Comparison of ENCODE assay signal across 13 cellular contexts in genomic region chr15:91258436-91258779, GRCh38.
DNase-seq lines count a peak whose midpoint lies in the region; ATAC-seq and TF ChIP-seq lines count a peak whose summit lies in the region.
"Had no signal": no experiment of that assay in that cellular context is flagged by ENCODE, and none has a peak within 500 bp of the region (broad histone marks: within the 10 kb centered on the region; RNA-seq: fewer than 3 reads in every experiment).

No MANE protein-coding gene starts in this region.

- CTCF ChIA-PET in WTC11 (lab: Charles Lee): interaction anchor here (0.7 to 4.5 kb wide), 17 partner anchors 10 to 448 kb away, joined by 3 to 38 read pairs (median 7); partner anchors contain the start of genes HDDC3 and SV2B

- no peak overlapping the region for H3K27ac ChIP-seq in MM.1S (ENCODE audit: low read length)
- H3K27ac ChIP-seq: C4-2B, pancreas had no signal

- no peaks in the 10 kb centered on the region for H3K4me1 ChIP-seq in MM.1S (ENCODE audit: low read length)

- no peak for TF ChIP-seq CTCF in WTC11 (IDR thresholded peaks at IDR 0.05)
- TF ChIP-seq CTCF in MM.1S (IDR thresholded peaks at IDR 0.05; ENCODE audit: low read length): no peak

- no peak overlapping the region for H3K27ac Mint-ChIP-seq in activated T-cell treated with anti-CD3 and anti-CD28 coated beads, Interleukin-2, amount 50 U/mL, for 24 hours
- no peak overlapping the region for H3K27ac Mint-ChIP-seq in WTC11
- H3K27ac Mint-ChIP-seq in stimulated activated effector memory CD8-positive, alpha-beta T cell treated with anti-CD3 and anti-CD28 coated beads, Interleukin-12 subunit alpha, Interleukin-12 subunit beta, amount 100 ng/mL, for 72 hours: no peak overlapping the region
- H3K27ac Mint-ChIP-seq: brain had no signal

- H3F3A ChIP-seq in MM.1S (ENCODE audit: insufficient read depth, low read length): no peaks in the 10 kb centered on the region

- no peaks in the 10 kb centered on the region for H3K36me3 Mint-ChIP-seq in activated T-cell treated with anti-CD3 and anti-CD28 coated beads, Interleukin-2, amount 50 U/mL, for 24 hours (ENCODE audit: low read depth)
- no peaks in the 10 kb centered on the region for H3K36me3 Mint-ChIP-seq in WTC11
- no peaks in the 10 kb centered on the region for H3K36me3 Mint-ChIP-seq in stimulated activated effector memory CD8-positive, alpha-beta T cell treated with anti-CD3 and anti-CD28 coated beads, Interleukin-12 subunit alpha, Interleukin-12 subunit beta, amount 100 ng/mL, for 72 hours
- H3K36me3 Mint-ChIP-seq: brain had no signal

- POLR2A ChIA-PET in WTC11 (lab: Charles Lee): interaction anchor here (0.7 kb wide), 1 partner anchor 647 kb away, joined by 3 read pairs; no protein-coding TSS in a partner anchor

- no peak overlapping the region for H3K4me3 ChIP-seq in MM.1S (ENCODE audit: low read length)
- H3K4me3 ChIP-seq: pancreas had no signal

- no peaks in the 10 kb centered on the region for H3K9me2 ChIP-seq in MM.1S (replicated peaks; ENCODE audit: insufficient read depth, low read length)

- no peaks in the 10 kb centered on the region for H4K20me1 ChIP-seq in MM.1S (ENCODE audit: insufficient read depth, low read length)

- ATAC-seq in WTC11: peak; percentile 91
- peak; percentile 60 for ATAC-seq in stimulated activated effector memory CD8-positive, alpha-beta T cell treated with anti-CD3 and anti-CD28 coated beads, Interleukin-12 subunit alpha, Interleukin-12 subunit beta, amount 100 ng/mL, for 72 hours
- no peak for ATAC-seq in HG03139 (IDR thresholded peaks at IDR 0.05; ENCODE audit: unreplicated experiment)
- ATAC-seq: left lobe of liver, pancreas had no signal

- H3K4me3 Mint-ChIP-seq in activated T-cell treated with anti-CD3 and anti-CD28 coated beads, Interleukin-2, amount 50 U/mL, for 24 hours: no peak overlapping the region
- no peak overlapping the region for H3K4me3 Mint-ChIP-seq in WTC11
- H3K4me3 Mint-ChIP-seq in stimulated activated effector memory CD8-positive, alpha-beta T cell treated with anti-CD3 and anti-CD28 coated beads, Interleukin-12 subunit alpha, Interleukin-12 subunit beta, amount 100 ng/mL, for 72 hours: no peak overlapping the region
- H3K4me3 Mint-ChIP-seq: brain had no signal

- peak; percentile 21 to 22 for DNase-seq in activated T-cell treated with anti-CD3 and anti-CD28 coated beads, Interleukin-2, amount 50 U/mL, for 48 hours
- DNase-seq in activated T-cell treated with anti-CD3 and anti-CD28 coated beads, Interleukin-2, amount 50 U/mL, for 24 hours: no peak
- peak; percentile 85 for DNase-seq in KBM-7
- peak; percentile 18 for DNase-seq in WTC11 (ENCODE audit: low spot score)
- DNase-seq in stimulated activated effector memory CD8-positive, alpha-beta T cell treated with anti-CD3 and anti-CD28 coated beads, Interleukin-12 subunit alpha, Interleukin-12 subunit beta, amount 100 ng/mL, for 72 hours (ENCODE audit: low spot score in 2 of 2): no peak
- DNase-seq in DMS 273 treated with DMSO at 0.1 percent for 48 hours (lab: John Stamatoyannopoulos, UW): no peak
- DNase-seq in MM.1S: no peak
- DNase-seq: NCI-H69, pancreas had no signal

- no peak overlapping the region for H2AFZ ChIP-seq in MM.1S (ENCODE audit: low read length)

- no peaks in the 10 kb centered on the region for H3K9me3 Mint-ChIP-seq in activated T-cell treated with anti-CD3 and anti-CD28 coated beads, Interleukin-2, amount 50 U/mL, for 24 hours
- peaks cover 7% of the 10 kb centered on the region for H3K9me3 Mint-ChIP-seq in WTC11
- H3K9me3 Mint-ChIP-seq in stimulated activated effector memory CD8-positive, alpha-beta T cell treated with anti-CD3 and anti-CD28 coated beads, Interleukin-12 subunit alpha, Interleukin-12 subunit beta, amount 100 ng/mL, for 72 hours: no peaks in the 10 kb centered on the region
- H3K9me3 Mint-ChIP-seq: brain had no signal

- H3K9me3 ChIP-seq in MM.1S (replicated peaks; ENCODE audit: insufficient read depth, low read length): no peaks in the 10 kb centered on the region
- H3K9me3 ChIP-seq: pancreas had no signal

- H3K27me3 ChIP-seq in MM.1S (replicated peaks; ENCODE audit: insufficient read depth, low read length): no peaks in the 10 kb centered on the region

- H3K4me2 ChIP-seq in MM.1S (ENCODE audit: low read depth, low read length): no peak overlapping the region

- H3K79me2 ChIP-seq in MM.1S (ENCODE audit: low read length): no peaks in the 10 kb centered on the region

- H3K9ac ChIP-seq in MM.1S (ENCODE audit: low read length): no peak overlapping the region

- no peaks in the 10 kb centered on the region for H3K36me3 ChIP-seq in MM.1S (replicated peaks; ENCODE audit: insufficient read depth, low read length)
- H3K36me3 ChIP-seq: pancreas had no signal

- peaks cover 4% of the 10 kb centered on the region for H3K4me1 Mint-ChIP-seq in activated T-cell treated with anti-CD3 and anti-CD28 coated beads, Interleukin-2, amount 50 U/mL, for 24 hours (ENCODE audit: low read depth)
- H3K4me1 Mint-ChIP-seq in WTC11: no peaks in the 10 kb centered on the region
- H3K4me1 Mint-ChIP-seq in stimulated activated effector memory CD8-positive, alpha-beta T cell treated with anti-CD3 and anti-CD28 coated beads, Interleukin-12 subunit alpha, Interleukin-12 subunit beta, amount 100 ng/mL, for 72 hours: no peaks in the 10 kb centered on the region

- in situ Hi-C loops in KBM-7 (cut with MboI; ENCODE audit: low pct_unique_long_range_greater_than_20kb, low sequenced_read_pairs): no loop called here

- H3K27me3 Mint-ChIP-seq in activated T-cell treated with anti-CD3 and anti-CD28 coated beads, Interleukin-2, amount 50 U/mL, for 24 hours: peaks cover 31% of the 10 kb centered on the region
- no peaks in the 10 kb centered on the region for H3K27me3 Mint-ChIP-seq in WTC11 (ENCODE audit: low read depth)

TF ChIP-seq in WTC11, 78 proteins besides CTCF, POLR2A, EP300 and RAD21:
- TF ChIP-seq NR1H2 (CRISPR knock-in tag; IDR thresholded peaks at IDR 0.05) (no peak), ZNF671 (CRISPR knock-in tag; IDR thresholded peaks at IDR 0.05) (no peak)

Comparison
In these comparisons a context has a peak if more than half of its experiments do, and no peak if none do; other contexts are left out.
1. DNase-seq: peak in activated T-cell treated with anti-CD3 and anti-CD28 coated beads, Interleukin-2, amount 50 U/mL, for 48 hours (2 of 2), KBM-7 (single experiment) and WTC11 (single experiment); none in activated T-cell treated with anti-CD3 and anti-CD28 coated beads, Interleukin-2, amount 50 U/mL, for 24 hours (single experiment), stimulated activated effector memory CD8-positive, alpha-beta T cell treated with anti-CD3 and anti-CD28 coated beads, Interleukin-12 subunit alpha, Interleukin-12 subunit beta, amount 100 ng/mL, for 72 hours (0 of 2), DMS 273 treated with DMSO at 0.1 percent for 48 hours (single experiment) and MM.1S (single experiment).